25 cellular contexts compared by ENCODE assay signal in the genomic region with DNA sequence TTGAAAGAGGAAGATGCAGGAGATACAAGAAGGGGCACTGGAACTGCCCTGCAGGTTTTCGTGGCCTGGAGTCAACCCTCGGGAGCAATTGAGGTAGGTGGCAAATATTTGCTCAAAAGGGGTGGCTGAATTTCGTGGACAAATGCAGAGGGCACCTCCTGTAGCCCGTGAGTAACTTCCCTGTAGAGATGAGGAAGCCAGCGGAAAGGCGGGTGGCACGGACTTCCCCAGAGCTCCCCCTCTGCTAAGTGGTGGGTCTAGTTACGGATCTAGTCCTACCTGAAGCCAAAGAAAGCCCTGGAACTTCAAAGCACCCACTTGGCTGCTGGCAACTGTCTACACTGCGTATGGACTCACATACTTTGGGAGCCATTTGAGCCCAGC. TPM values are rescaled to one million over a fixed set of nuclear protein-coding genes. Genes with fewer than 3 reads are reported as not detected.
DNase-seq lines count a peak whose midpoint lies in the region; ATAC-seq and TF ChIP-seq lines count a peak whose summit lies in the region.
"Had no signal": no experiment of that assay in that cellular context is flagged by ENCODE, and none has a peak within 500 bp of the region (broad histone marks: within the 10 kb centered on the region; RNA-seq: fewer than 3 reads in every experiment).

No MANE protein-coding gene starts in this region.

- H3K36me3 ChIP-seq in HUES64 (ENCODE audit: insufficient read depth, low read length): no peaks in the 10 kb centered on the region
- no peaks in the 10 kb centered on the region for H3K36me3 ChIP-seq in colonic mucosa
- H3K36me3 ChIP-seq in neutrophil: no peaks in the 10 kb centered on the region
- H3K36me3 ChIP-seq: SJSA1, WERI-Rb-1 had no signal

- H3K27me3 ChIP-seq in HUES64 (ENCODE audit: insufficient read depth, low read length) (peaks cover 38% of the 10 kb centered on the region), colonic mucosa (peaks cover 10% of the 10 kb centered on the region), neutrophil (peaks cover 15% of the 10 kb centered on the region)

- no peak overlapping the region for H3K9ac ChIP-seq in HUES64 (ENCODE audit: low read depth, low read length)
- peak overlapping the region; percentile 64 to 94 for H3K9ac ChIP-seq in colonic mucosa (ENCODE audit: low read depth in 2 of 2, low read length in 2 of 2)

- DNase-seq in DMS79 (lab: John Stamatoyannopoulos, UW) (peak; percentile 24), DMS79 treated with DMSO at 0.1 percent for 48 hours (lab: John Stamatoyannopoulos, UW) (no peak), colonic mucosa (peak; percentile 79), MV-4-11 (lab: John Stamatoyannopoulos, UW) (no peak)
- DNase-seq in activated T-cell treated with anti-CD3 and anti-CD28 coated beads, Interleukin-2, amount 50 U/mL, for 72 hours: no peak
- DNase-seq: activated CD4-positive, alpha-beta memory T cell treated with anti-CD3 and anti-CD28 coated beads for 36 hours; activated naive CD4-positive, alpha-beta T cell; activated T-cell treated with anti-CD3 and anti-CD28 coated beads for 4 hours; amniotic stem cell; NCI-H1048; NCI-H187 treated with DMSO at 0.1 percent for 48 hours; nucleus accumbens; PC-3; substantia nigra; T-helper 2 cell had no signal

- intact Hi-C loops in colonic mucosa (cut with DNase I): no loop called here

- 0 out of 2 replicates have a peak overlapping the region, but pooled peaks have one; percentile 64 for H3K4me3 ChIP-seq in HUES64 (ENCODE audit: low read length)
- peak overlapping the region; percentile 55 for H3K4me3 ChIP-seq in colonic mucosa
- H3K4me3 ChIP-seq in neutrophil (ENCODE audit: low read depth in 1 of 2, low read length in 1 of 2): peak overlapping the region; percentile 64 to 68
- H3K4me3 ChIP-seq: GM12878, K562, SJSA1 had no signal

- 76% methylated on average over 9 of the region's 9 CpGs for WGBS in HUES64

- H3K27ac Mint-ChIP-seq in activated T-cell treated with anti-CD3 and anti-CD28 coated beads, Interleukin-2, amount 50 U/mL, for 72 hours: no peak overlapping the region
- H3K27ac Mint-ChIP-seq: activated CD4-positive, alpha-beta memory T cell treated with anti-CD3 and anti-CD28 coated beads for 36 hours; dendritic cell treated with granulocyte-macrophage colony-stimulating factor and Interleukin-4, amounts not matched to agents 40 ng/mL and 50 ng/mL, for 4 days had no signal

- H3K4me1 ChIP-seq in HUES64 (ENCODE audit: insufficient read depth, low read length) (peaks cover 19% of the 10 kb centered on the region), colonic mucosa (peaks cover 12% of the 10 kb centered on the region), neutrophil (ENCODE audit: control insufficient read depth in 1 of 2, insufficient read depth in 1 of 2, low read depth in 1 of 2, low read length in 1 of 2) (peaks cover 72 to 80% of the 10 kb centered on the region in 2 experiments)
- H3K4me1 ChIP-seq: SJSA1 had no signal

- H3K4me1 Mint-ChIP-seq in activated T-cell treated with anti-CD3 and anti-CD28 coated beads, Interleukin-2, amount 50 U/mL, for 72 hours (ENCODE audit: low read depth): peaks cover 4% of the 10 kb centered on the region

- TF ChIP-seq CTCF in colonic mucosa (IDR thresholded peaks at IDR 0.05) (no peak), neutrophil (IDR thresholded peaks at IDR 0.05) (no peak)

- H3K9me3 Mint-ChIP-seq in activated T-cell treated with anti-CD3 and anti-CD28 coated beads, Interleukin-2, amount 50 U/mL, for 72 hours: no peaks in the 10 kb centered on the region
- H3K9me3 Mint-ChIP-seq: activated CD4-positive, alpha-beta memory T cell treated with anti-CD3 and anti-CD28 coated beads for 36 hours; dendritic cell treated with granulocyte-macrophage colony-stimulating factor and Interleukin-4, amounts not matched to agents 40 ng/mL and 50 ng/mL, for 4 days had no signal

- H3K36me3 Mint-ChIP-seq in activated T-cell treated with anti-CD3 and anti-CD28 coated beads, Interleukin-2, amount 50 U/mL, for 72 hours (ENCODE audit: insufficient read depth in 2 of 2): no peaks in the 10 kb centered on the region
- H3K36me3 Mint-ChIP-seq: activated CD4-positive, alpha-beta memory T cell treated with anti-CD3 and anti-CD28 coated beads for 36 hours had no signal

- ATAC-seq in activated T-cell treated with anti-CD3 and anti-CD28 coated beads, Interleukin-2, amount 50 U/mL, for 72 hours (replicated peaks in 1 of 2): no peak
- no peak for ATAC-seq in HG03139 (IDR thresholded peaks at IDR 0.05; ENCODE audit: unreplicated experiment)
- ATAC-seq: GM12878 had no signal

- H3K27ac ChIP-seq in HUES64 (ENCODE audit: low read depth, low read length) (no peak overlapping the region), colonic mucosa (peak overlapping the region; percentile 80), neutrophil (peak overlapping the region; percentile 59)
- H3K27ac ChIP-seq: SJSA1, WERI-Rb-1 had no signal

- H3K4me3 Mint-ChIP-seq in activated T-cell treated with anti-CD3 and anti-CD28 coated beads, Interleukin-2, amount 50 U/mL, for 72 hours: no peak overlapping the region
- H3K4me3 Mint-ChIP-seq: activated CD4-positive, alpha-beta memory T cell treated with anti-CD3 and anti-CD28 coated beads for 36 hours; dendritic cell treated with granulocyte-macrophage colony-stimulating factor and Interleukin-4, amounts not matched to agents 40 ng/mL and 50 ng/mL, for 4 days had no signal

- no peaks in the 10 kb centered on the region for H3K9me3 ChIP-seq in HUES64 (ENCODE audit: insufficient read depth, low read depth, low read length)
- H3K9me3 ChIP-seq in colonic mucosa: no peaks in the 10 kb centered on the region
- no peaks in the 10 kb centered on the region for H3K9me3 ChIP-seq in neutrophil
- H3K9me3 ChIP-seq: A549, SJSA1 had no signal

- peaks cover 48% of the 10 kb centered on the region for H3K27me3 Mint-ChIP-seq in activated T-cell treated with anti-CD3 and anti-CD28 coated beads, Interleukin-2, amount 50 U/mL, for 72 hours (ENCODE audit: low read depth)

RNA-seq across cellular contexts. Expression of gene ATP2C2, which starts 1.0 kb away (rescaled TPM):
- 0.40 TPM for polyA plus RNA-seq in HUES64 (2013, experiment 1 of 2)
- polyA plus RNA-seq in HUES64 (2013, experiment 2 of 2): 0.51 TPM
- total RNA-seq in colonic mucosa: 100 to 1,000 TPM; 126 to 220 TPM
- total RNA-seq in activated T-cell treated with anti-CD3 and anti-CD28 coated beads, Interleukin-2, amount 50 U/mL, for 72 hours: under 1 TPM in 1 of 2 donors, not detected in 1; 0.07 TPM
- total RNA-seq: activated CD4-positive, alpha-beta memory T cell treated with anti-CD3 and anti-CD28 coated beads for 36 hours; GM12878; SJSA1 had no signal
- polyA plus RNA-seq: BJ, K562 had no signal

Comparison
In these comparisons a context has a peak if more than half of its experiments do, and no peak if none do; other contexts are left out.
1. DNase-seq: peak in DMS79 (single experiment) and colonic mucosa (single experiment); none in DMS79 treated with DMSO at 0.1 percent for 48 hours (single experiment), activated T-cell treated with anti-CD3 and anti-CD28 coated beads, Interleukin-2, amount 50 U/mL, for 72 hours (0 of 2) and MV-4-11 (single experiment).
2. RNA of gene ATP2C2, which starts 1.0 kb away (total RNA-seq): 126 to 220 TPM in colonic mucosa; 0.07 TPM in activated T-cell treated with anti-CD3 and anti-CD28 coated beads, Interleukin-2, amount 50 U/mL, for 72 hours; every median in the first group is over 100 times any median in the second.
3. Peak in every context shown above with its lines, with median percentiles within 50 percentile points of each other: H3K4me3 ChIP-seq.